ENCODE assay signal across 17 cellular contexts in the genomic region with DNA sequence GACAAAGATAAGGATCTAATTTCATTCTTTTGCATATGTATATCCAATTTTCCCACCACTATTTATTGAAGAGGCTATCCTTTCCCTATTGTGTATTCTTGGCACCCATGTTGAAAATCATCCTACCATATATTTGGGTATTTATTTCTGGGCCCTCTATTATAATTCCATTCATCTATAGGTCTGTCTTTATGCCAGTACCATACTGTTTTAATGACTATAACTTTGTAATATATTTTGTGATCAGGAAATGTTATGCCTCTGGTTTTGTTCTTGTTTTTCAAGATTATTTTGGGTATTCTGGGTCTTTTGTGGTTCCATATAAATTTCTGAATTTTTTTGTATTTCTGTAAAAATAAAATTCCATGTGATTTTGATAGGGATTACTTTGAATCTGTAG.
DNase-seq lines count a peak whose midpoint lies in the region; ATAC-seq and TF ChIP-seq lines count a peak whose summit lies in the region.
"Had no signal": no experiment of that assay in that cellular context is flagged by ENCODE, and none has a peak within 500 bp of the region (broad histone marks: within the 10 kb centered on the region; RNA-seq: fewer than 3 reads in every experiment).

No MANE protein-coding gene starts in this region.

- intact Hi-C loops in uterus (cut with DNase I; ENCODE audit: low total_unique reads) (no loop called here), mucosa of descending colon (cut with DNase I, micrococcal nuclease) (no loop called here)

- DNase-seq in endodermal cell = no peak
- no peak for DNase-seq in uterus
- no peak for DNase-seq in NCI-H510A treated with DMSO at 0.1 percent for 48 hours (lab: John Stamatoyannopoulos, UW)
- no peak for DNase-seq in mucosa of descending colon
- DNase-seq: AML-193; Caco-2; Calu3; CD4-positive, alpha-beta T cell; CD8-positive, alpha-beta T cell; DMS79 treated with DMSO at 0.1 percent for 48 hours; GF-D8 had no signal

- H3K36me3 Mint-ChIP-seq in endodermal cell (ENCODE audit: low read depth) = peaks cover 2% of the 10 kb centered on the region
- H3K36me3 Mint-ChIP-seq: CD8-positive, alpha-beta T cell had no signal

- H3K27me3 Mint-ChIP-seq in endodermal cell (ENCODE audit: insufficient read depth) = peaks cover 6% of the 10 kb centered on the region

- H3K9ac ChIP-seq in endodermal cell (ENCODE audit: extremely low read depth, low read length, poor library complexity, severe bottlenecking) = no peak overlapping the region
- H3K9ac ChIP-seq: BLaER1 treated with 17β-estradiol and CSF1 and Interleukin-3, amounts not matched to agents 10 nM and 100 nM had no signal

- CTCF ChIA-PET in HEK293 (lab: Yijun Ruan, JAX) = interaction anchor here (0.6 to 2.3 kb wide), 3 partner anchors 9 to 488 kb away, joined by 3 to 12 read pairs (median 3); no protein-coding TSS in a partner anchor

- peaks cover 17% of the 10 kb centered on the region for H3K4me1 Mint-ChIP-seq in endodermal cell
- H3K4me1 Mint-ChIP-seq: B cell had no signal

- no peak for ATAC-seq in mucosa of descending colon
- ATAC-seq: A549; CD8-positive, alpha-beta T cell had no signal

- H3K4me3 ChIP-seq in HEK293 (ENCODE audit: low read depth, low read length) (no peak overlapping the region), endodermal cell (ENCODE audit: low read length) (peak overlapping the region; percentile 11), uterus (no peak overlapping the region), mucosa of descending colon (no peak overlapping the region)
- H3K4me3 ChIP-seq: A549; BLaER1 treated with 17β-estradiol and CSF1 and Interleukin-3, amounts not matched to agents 10 nM and 100 nM had no signal

- H3K27ac ChIP-seq in HEK293 (ENCODE audit: extremely low read depth, low read depth, low read length) (no peak overlapping the region), endodermal cell (ENCODE audit: low read depth, low read length) (no peak overlapping the region), uterus (peak overlapping the region; percentile 67 to 80)
- H3K27ac ChIP-seq: 22Rv1; A549; BLaER1 treated with 17β-estradiol and CSF1 and Interleukin-3, amounts not matched to agents 10 nM and 100 nM; C4-2B had no signal

- no peak overlapping the region for H3K4me3 Mint-ChIP-seq in endodermal cell
- H3K4me3 Mint-ChIP-seq: B cell; CD4-positive, alpha-beta T cell; CD8-positive, alpha-beta T cell had no signal

- no peak for TF ChIP-seq POLR2A in uterus (IDR thresholded peaks at IDR 0.05)

- H3K27ac Mint-ChIP-seq in endodermal cell = no peak overlapping the region
- H3K27ac Mint-ChIP-seq: B cell; CD4-positive, alpha-beta T cell; CD8-positive, alpha-beta T cell had no signal

- no peaks in the 10 kb centered on the region for H3K4me1 ChIP-seq in HEK293 (ENCODE audit: control insufficient read depth, insufficient read depth, low read length)
- H3K4me1 ChIP-seq in endodermal cell (ENCODE audit: control insufficient read depth, insufficient read depth, low read length) = peaks cover 6% of the 10 kb centered on the region
- peaks cover 10 to 18% of the 10 kb centered on the region in 2 donors for H3K4me1 ChIP-seq in uterus
- no peaks in the 10 kb centered on the region for H3K4me1 ChIP-seq in mucosa of descending colon (ENCODE audit: low read depth)
- H3K4me1 ChIP-seq: A549; BLaER1 treated with 17β-estradiol and CSF1 and Interleukin-3, amounts not matched to agents 10 nM and 100 nM; Caco-2 had no signal

- no peaks in the 10 kb centered on the region for H3K9me3 ChIP-seq in HEK293 (ENCODE audit: control insufficient read depth, insufficient read depth, low read depth, low read length)
- peaks cover 11% of the 10 kb centered on the region for H3K9me3 ChIP-seq in endodermal cell (ENCODE audit: control insufficient read depth, low read length)
- H3K9me3 ChIP-seq in uterus = no peaks in the 10 kb centered on the region
- peaks cover 3% of the 10 kb centered on the region for H3K9me3 ChIP-seq in mucosa of descending colon

- H3K36me3 ChIP-seq in HEK293 (ENCODE audit: control insufficient read depth in 2 of 2, insufficient read depth in 1 of 2, low read length in 2 of 2) (no peaks in the 10 kb centered on the region), endodermal cell (ENCODE audit: control insufficient read depth, insufficient read depth, low read length) (no peaks in the 10 kb centered on the region), uterus (no peaks in the 10 kb centered on the region), mucosa of descending colon (ENCODE audit: low read depth) (no peaks in the 10 kb centered on the region)
- H3K36me3 ChIP-seq: BLaER1 treated with 17β-estradiol and CSF1 and Interleukin-3, amounts not matched to agents 10 nM and 100 nM had no signal

- TF ChIP-seq CTCF in HEK293 (tag by site-specific recombination; IDR thresholded peaks at IDR 0.05) (no peak), endodermal cell (conservative IDR thresholded peaks at IDR 0.05) (no peak), uterus (IDR thresholded peaks at IDR 0.05) (no peak), mucosa of descending colon (IDR thresholded peaks at IDR 0.05) (no peak)

- POLR2A ChIA-PET in HEK293 (lab: Yijun Ruan, JAX) = no interaction called here

- peaks cover 14% of the 10 kb centered on the region for H3K9me3 Mint-ChIP-seq in endodermal cell

- no peaks in the 10 kb centered on the region for H3K27me3 ChIP-seq in endodermal cell (ENCODE audit: control insufficient read depth, insufficient read depth, low read length, poor library complexity, severe bottlenecking)
- H3K27me3 ChIP-seq in uterus = no peaks in the 10 kb centered on the region
- H3K27me3 ChIP-seq: BLaER1 treated with 17β-estradiol and CSF1 and Interleukin-3, amounts not matched to agents 10 nM and 100 nM had no signal

TF ChIP-seq in HEK293, 187 proteins besides CTCF, POLR2A, EP300 and RAD21:
- TF ChIP-seq ZNF350 (tag by site-specific recombination; IDR thresholded peaks at IDR 0.05) (no peak), ZNF132 (tag by site-specific recombination; IDR thresholded peaks at IDR 0.05; ENCODE audit: borderline replicate concordance) (no peak), MEIS1 (CRISPR knock-in tag; IDR thresholded peaks at IDR 0.05; ENCODE audit: borderline replicate concordance) (no peak), SETDB1 (IDR thresholded peaks at IDR 0.05; ENCODE audit: insufficient read length, low read length) (peak; percentile 57)
- TF ChIP-seq, protein P1, sequence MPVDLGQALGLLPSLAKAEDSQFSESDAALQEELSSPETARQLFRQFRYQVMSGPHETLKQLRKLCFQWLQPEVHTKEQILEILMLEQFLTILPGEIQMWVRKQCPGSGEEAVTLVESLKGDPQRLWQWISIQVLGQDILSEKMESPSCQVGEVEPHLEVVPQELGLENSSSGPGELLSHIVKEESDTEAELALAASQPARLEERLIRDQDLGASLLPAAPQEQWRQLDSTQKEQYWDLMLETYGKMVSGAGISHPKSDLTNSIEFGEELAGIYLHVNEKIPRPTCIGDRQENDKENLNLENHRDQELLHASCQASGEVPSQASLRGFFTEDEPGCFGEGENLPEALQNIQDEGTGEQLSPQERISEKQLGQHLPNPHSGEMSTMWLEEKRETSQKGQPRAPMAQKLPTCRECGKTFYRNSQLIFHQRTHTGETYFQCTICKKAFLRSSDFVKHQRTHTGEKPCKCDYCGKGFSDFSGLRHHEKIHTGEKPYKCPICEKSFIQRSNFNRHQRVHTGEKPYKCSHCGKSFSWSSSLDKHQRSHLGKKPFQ (tag by site-specific recombination; IDR thresholded peaks at IDR 0.05) = no peak

Comparison
In these comparisons a context has a peak if more than half of its experiments do, and no peak if none do; other contexts are left out.
1. H3K27ac ChIP-seq: peak in uterus (2 of 2); none in HEK293 (single experiment) and endodermal cell (single experiment).